In the genomic region with DNA sequence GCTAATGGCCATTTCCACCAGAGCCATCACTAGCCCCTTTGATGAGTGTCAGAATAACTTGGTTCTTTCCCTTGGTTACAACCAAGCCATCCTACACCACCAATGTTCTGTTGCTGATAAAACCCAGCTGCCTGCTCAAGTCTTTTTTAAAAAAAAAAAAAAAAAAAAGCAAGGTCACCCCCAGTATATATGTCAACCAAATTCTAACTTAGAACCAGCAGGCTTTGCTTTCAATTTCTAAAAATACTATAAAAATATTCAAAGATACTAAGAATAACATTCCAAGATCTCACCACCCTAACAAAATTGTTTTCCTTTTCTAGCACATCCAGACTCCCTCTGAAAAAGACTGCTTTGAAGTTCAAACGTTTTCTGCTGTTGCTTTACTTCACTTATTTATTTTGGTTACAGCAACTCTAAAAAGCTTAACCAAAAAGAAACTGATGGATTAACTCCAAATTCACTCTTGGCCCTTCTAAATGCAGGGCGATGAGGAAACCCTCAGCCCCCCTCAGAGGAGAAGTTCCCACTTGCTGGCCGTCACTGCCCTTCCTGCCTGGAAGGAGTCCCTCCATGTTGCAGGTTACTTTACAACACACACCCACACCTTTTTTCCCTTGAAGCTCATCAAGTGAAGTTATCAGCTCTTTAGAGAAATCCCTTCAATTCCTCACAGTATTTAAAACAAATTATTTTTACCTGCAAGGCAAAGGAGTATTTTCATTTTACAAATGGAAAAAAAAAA, we compare ENCODE assay signal across 16 cellular contexts. TPM values are rescaled to one million over a fixed set of nuclear protein-coding genes. Genes with fewer than 3 reads are reported as not detected.
A peak's percentile ranks its signal among the peaks of the same experiment; 100 is the strongest.
DNase-seq lines count a peak whose midpoint lies in the region; ATAC-seq and TF ChIP-seq lines count a peak whose summit lies in the region.
"Had no signal": no experiment of that assay in that cellular context is flagged by ENCODE, and none has a peak within 500 bp of the region (broad histone marks: within the 10 kb centered on the region; RNA-seq: fewer than 3 reads in every experiment).

No MANE protein-coding gene starts in this region.

- H3K4me3 ChIP-seq in cardiac muscle cell, result no peak overlapping the region
- H3K4me3 ChIP-seq in vagina, result no peak overlapping the region
- H3K4me3 ChIP-seq in suprapubic skin, result no peak overlapping the region
- H3K4me3 ChIP-seq: GM23248 had no signal

- H3K27ac Mint-ChIP-seq in naive B cell, result peak overlapping the region in 5 of 6 donors; percentile 6 to 92 (median 37)
- no peak overlapping the region for H3K27ac Mint-ChIP-seq in activated T-helper 17 cell treated with anti-CD3 and anti-CD28 coated beads, Interleukin-2, amount 50 U/mL, for 72 hours
- no peak overlapping the region for H3K27ac Mint-ChIP-seq in glutamatergic neuron (ENCODE audit: unreplicated experiment)

- 47% methylated on average over 3 of the region's 3 CpGs for WGBS in suprapubic skin

- H3K4me1 Mint-ChIP-seq in naive B cell (peaks cover 52 to 72% (median 59%) of the 10 kb centered on the region in 3 donors), glutamatergic neuron (ENCODE audit: low read depth, unreplicated experiment) (peaks cover 9% of the 10 kb centered on the region)
- H3K4me1 Mint-ChIP-seq in activated T-helper 17 cell treated with anti-CD3 and anti-CD28 coated beads, Interleukin-2, amount 50 U/mL, for 72 hours, result peaks cover 31% of the 10 kb centered on the region

- H3K27me3 Mint-ChIP-seq in naive B cell (no peaks in the 10 kb centered on the region), glutamatergic neuron (ENCODE audit: unreplicated experiment) (no peaks in the 10 kb centered on the region)
- H3K27me3 Mint-ChIP-seq in activated T-helper 17 cell treated with anti-CD3 and anti-CD28 coated beads, Interleukin-2, amount 50 U/mL, for 72 hours, result no peaks in the 10 kb centered on the region

- intact Hi-C loops in Right ventricle myocardium superior (cut with DNase I) (no loop called here), vagina (cut with DNase I) (no loop called here)

- H3K27me3 ChIP-seq in cardiac muscle cell, result no peaks in the 10 kb centered on the region
- no peaks in the 10 kb centered on the region for H3K27me3 ChIP-seq in vagina
- H3K27me3 ChIP-seq in suprapubic skin, result no peaks in the 10 kb centered on the region

- TF ChIP-seq POLR2A in vagina (IDR thresholded peaks at IDR 0.05), result no peak
- TF ChIP-seq POLR2A in suprapubic skin (IDR thresholded peaks at IDR 0.05), result no peak

- H3K9me3 Mint-ChIP-seq in naive B cell (no peaks in the 10 kb centered on the region), glutamatergic neuron (ENCODE audit: unreplicated experiment) (no peaks in the 10 kb centered on the region)
- no peaks in the 10 kb centered on the region for H3K9me3 Mint-ChIP-seq in activated T-helper 17 cell treated with anti-CD3 and anti-CD28 coated beads, Interleukin-2, amount 50 U/mL, for 72 hours

- no peak for TF ChIP-seq EP300 in suprapubic skin (IDR thresholded peaks at IDR 0.05)

- ATAC-seq in Right ventricle myocardium superior (ENCODE audit: poor library complexity) (no peak), naive B cell (ENCODE audit: low read depth in 2 of 2) (no peak)
- ATAC-seq in activated T-helper 17 cell treated with anti-CD3 and anti-CD28 coated beads, Interleukin-2, amount 50 U/mL, for 72 hours (replicated peaks), result no peak
- ATAC-seq: PC-3 had no signal

- H3K36me3 Mint-ChIP-seq in naive B cell (peaks cover under 1 to 2% of the 10 kb centered on the region in 2 donors), glutamatergic neuron (ENCODE audit: unreplicated experiment) (no peaks in the 10 kb centered on the region)
- peaks cover 15% of the 10 kb centered on the region for H3K36me3 Mint-ChIP-seq in activated T-helper 17 cell treated with anti-CD3 and anti-CD28 coated beads, Interleukin-2, amount 50 U/mL, for 72 hours (ENCODE audit: low read depth)

- TF ChIP-seq CTCF in cardiac muscle cell (IDR thresholded peaks at IDR 0.05; ENCODE audit: low read depth, low read length) (no peak), vagina (IDR thresholded peaks at IDR 0.05) (no peak), suprapubic skin (IDR thresholded peaks at IDR 0.05) (no peak), glutamatergic neuron (IDR thresholded peaks at IDR 0.05; ENCODE audit: partially characterized antibody, unreplicated experiment) (no peak)

- peak overlapping the region in 5 of 8 donors; percentile 16 to 72 (median 68) for H3K4me3 Mint-ChIP-seq in naive B cell
- H3K4me3 Mint-ChIP-seq in activated T-helper 17 cell treated with anti-CD3 and anti-CD28 coated beads, Interleukin-2, amount 50 U/mL, for 72 hours, result no peak overlapping the region
- no peak overlapping the region for H3K4me3 Mint-ChIP-seq in glutamatergic neuron (ENCODE audit: unreplicated experiment)

- no peaks in the 10 kb centered on the region for H3K9me3 ChIP-seq in cardiac muscle cell (ENCODE audit: low read depth)
- no peaks in the 10 kb centered on the region for H3K9me3 ChIP-seq in vagina
- H3K9me3 ChIP-seq in suprapubic skin, result no peaks in the 10 kb centered on the region

- DNase-seq in cardiac muscle cell (ENCODE audit: low read depth in 1 of 2, low spot score in 1 of 2) (peak in 1 of 2 donors; percentile 25), Right ventricle myocardium superior (no peak), brain pericyte (ENCODE audit: low read depth, low spot score) (peak; percentile 48), naive B cell (no peak), vagina (ENCODE audit: extremely low spot score in 2 of 2) (no peak), suprapubic skin (ENCODE audit: low spot score in 2 of 2) (no peak), glutamatergic neuron (no peak)
- DNase-seq: ACHN; activated CD4-positive, alpha-beta T cell treated with anti-CD3 and anti-CD28 coated beads, Interleukin-2, amount 50 U/mL, for 4 hours; activated gamma-delta T cell; foreskin fibroblast; GM23248; NCI-H2227 treated with DMSO at 0.1 percent for 48 hours; PC-3; T-helper 1 cell had no signal

- H3K4me1 ChIP-seq in cardiac muscle cell (ENCODE audit: low read depth) (peaks cover 11% of the 10 kb centered on the region), vagina (peaks cover 17% of the 10 kb centered on the region), suprapubic skin (peaks cover 9% of the 10 kb centered on the region)

- H3K27ac ChIP-seq in cardiac muscle cell (peak overlapping the region; percentile 73), vagina (peak overlapping the region; percentile 6), suprapubic skin (no peak overlapping the region)
- H3K27ac ChIP-seq: GM23248 had no signal

- H3K36me3 ChIP-seq in cardiac muscle cell (no peaks in the 10 kb centered on the region), vagina (no peaks in the 10 kb centered on the region), suprapubic skin (no peaks in the 10 kb centered on the region)

RNA-seq across cellular contexts. Expression of gene UXS1, which starts 10.8 kb away (rescaled TPM):
- 26.0 and 28.8 TPM in 2 replicates for total RNA-seq in cardiac muscle cell
- polyA plus RNA-seq in cardiac muscle cell, result 44.8 and 44.9 TPM in 2 replicates
- 21.0 TPM for total RNA-seq in Right ventricle myocardium superior
- 10 to 100 TPM; 26.8 to 61.0 (median 51.1) TPM for polyA plus RNA-seq in naive B cell (ENCODE audit: low read depth in 6 of 6)
- total RNA-seq in vagina, result 35.6 TPM
- 10 to 100 TPM; 24.6 to 73.3 (median 58.7) TPM for total RNA-seq in suprapubic skin
- total RNA-seq in activated T-helper 17 cell treated with anti-CD3 and anti-CD28 coated beads, Interleukin-2, amount 50 U/mL, for 72 hours, result 100 to 1,000 TPM in 1 of 2 donors, 10 to 100 TPM in 1; 62.0 to 105 TPM
- total RNA-seq in glutamatergic neuron (ENCODE audit: unreplicated experiment), result 68.3 TPM

Comparison
In these comparisons a context has a peak if more than half of its experiments do, and no peak if none do; other contexts are left out.
1. H3K27ac Mint-ChIP-seq: peak in naive B cell (5 of 6); none in activated T-helper 17 cell treated with anti-CD3 and anti-CD28 coated beads, Interleukin-2, amount 50 U/mL, for 72 hours (single experiment) and glutamatergic neuron (single experiment).
2. H3K4me3 Mint-ChIP-seq: peak in naive B cell (5 of 8); none in activated T-helper 17 cell treated with anti-CD3 and anti-CD28 coated beads, Interleukin-2, amount 50 U/mL, for 72 hours (single experiment) and glutamatergic neuron (single experiment).